8 cellular contexts compared by ENCODE assay signal in genomic region chr10:30591249-30591670, GRCh38.
DNase-seq lines count a peak whose midpoint lies in the region; ATAC-seq and TF ChIP-seq lines count a peak whose summit lies in the region.

No MANE protein-coding gene starts in this region.

- H3K27me3 ChIP-seq in KMS-11 (ENCODE audit: insufficient read depth, low read depth) (no peaks in the 10 kb centered on the region), brain microvascular endothelial cell (replicated peaks) (peaks cover 4% of the 10 kb centered on the region)

- in situ Hi-C loops in brain microvascular endothelial cell (cut with HindIII; ENCODE audit: low pct_ligation_motif_present, low sequenced_read_pairs) = no loop called here

- H3K36me3 ChIP-seq in KMS-11 (ENCODE audit: insufficient read depth) (no peaks in the 10 kb centered on the region), brain microvascular endothelial cell (replicated peaks) (no peaks in the 10 kb centered on the region)

- H3K27ac ChIP-seq in KMS-11 (no peak overlapping the region), brain microvascular endothelial cell (no peak overlapping the region)

- no peak overlapping the region for H3K9ac ChIP-seq in KMS-11

- no peaks in the 10 kb centered on the region for H3K79me2 ChIP-seq in KMS-11 (ENCODE audit: insufficient read depth, low read depth)

- no peak for ATAC-seq in HG02588 (IDR thresholded peaks at IDR 0.05; ENCODE audit: unreplicated experiment)

- DNase-seq in NCI-H1105 treated with DMSO at 0.1 percent for 48 hours (lab: John Stamatoyannopoulos, UW) (peak; percentile 19), NCI-H1105 (lab: John Stamatoyannopoulos, UW) (no peak), T-helper 1 cell (peak in 4 of 5 donors; percentile 19 to 51 (median 26)), brain microvascular endothelial cell (peak; percentile 32), islet precursor cell (peak; percentile 75)
- peak; percentile 42 to 43 for DNase-seq in stimulated activated CD4-positive, alpha-beta T cell treated with anti-CD3 and anti-CD28 coated beads, Interleukin-2, amount 100 ng/mL, for 48 hours

- H3K4me2 ChIP-seq in KMS-11 = no peak overlapping the region

- no peaks in the 10 kb centered on the region for H3K4me1 ChIP-seq in KMS-11 (ENCODE audit: low read depth, poor library complexity, severe bottlenecking)

- TF ChIP-seq CTCF in KMS-11 (conservative IDR thresholded peaks at IDR 0.05; ENCODE audit: low read depth, low read length) = peak; percentile 96
- peak; percentile 84 for TF ChIP-seq CTCF in brain microvascular endothelial cell (IDR thresholded peaks at IDR 0.05; ENCODE audit: low read depth, low read length, missing control alignments)

- no peak overlapping the region for H3K4me3 ChIP-seq in KMS-11 (IDR thresholded peaks at IDR 0.05; ENCODE audit: insufficient read depth, low read depth, low read length)
- H3K4me3 ChIP-seq in brain microvascular endothelial cell (ENCODE audit: low read depth, low read length) = no peak overlapping the region

- H2AFZ ChIP-seq in KMS-11 (ENCODE audit: low read depth) = peak overlapping the region; percentile 23; the same call in 1 of the 2 replicates

- no peaks in the 10 kb centered on the region for H4K20me1 ChIP-seq in KMS-11 (ENCODE audit: insufficient read depth)
